Comparison of ENCODE assay signal across 18 cellular contexts in the genomic region with DNA sequence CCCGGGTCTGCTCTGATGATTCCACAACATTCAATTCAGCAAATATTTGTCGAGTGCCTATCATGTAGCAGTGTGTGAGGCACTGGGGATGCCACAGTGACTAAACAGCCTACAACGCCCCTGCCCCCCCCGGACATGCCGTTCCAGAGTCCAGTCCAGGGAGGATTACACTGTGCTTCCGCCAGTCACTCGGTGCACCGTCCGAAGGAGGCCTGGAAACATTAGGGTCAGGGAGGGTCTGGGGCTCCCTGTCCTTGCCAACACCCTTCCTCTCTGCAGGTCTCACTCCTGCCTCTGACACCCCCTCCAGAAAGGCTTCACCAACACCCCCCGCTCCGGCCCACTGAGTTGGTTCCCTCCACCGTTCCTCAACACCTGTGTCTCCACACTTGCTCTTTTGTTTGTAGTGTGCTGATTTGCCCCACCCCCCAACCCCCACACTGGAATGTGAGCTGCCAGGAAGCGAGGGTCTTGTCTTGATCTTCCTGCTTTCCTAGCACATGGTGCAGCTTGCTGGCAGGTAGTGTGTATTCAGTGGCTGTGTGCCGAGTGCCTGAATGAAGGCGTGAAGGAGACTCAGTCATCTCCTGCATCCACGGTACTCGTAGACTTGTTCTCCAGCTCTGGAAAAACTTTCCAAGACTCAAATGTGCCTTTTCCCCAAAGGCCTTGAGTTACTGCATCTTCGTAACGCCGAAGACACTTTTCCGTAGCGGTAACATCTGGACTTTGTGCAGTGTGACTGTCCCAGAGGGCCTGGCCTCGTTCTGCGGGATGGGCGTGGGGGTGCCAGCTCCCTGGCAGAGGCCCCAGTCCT.
A peak's percentile ranks its signal among the peaks of the same experiment; 100 is the strongest.
DNase-seq lines count a peak whose midpoint lies in the region; ATAC-seq and TF ChIP-seq lines count a peak whose summit lies in the region.
"Had no signal": no experiment of that assay in that cellular context is flagged by ENCODE, and none has a peak within 500 bp of the region (broad histone marks: within the 10 kb centered on the region; RNA-seq: fewer than 3 reads in every experiment).

No MANE protein-coding gene starts in this region.

- H3K4me1 ChIP-seq in BLaER1, result peaks cover 90% of the 10 kb centered on the region
- peaks cover 16% of the 10 kb centered on the region for H3K4me1 ChIP-seq in mucosa of descending colon (ENCODE audit: low read depth)

- peaks cover 5% of the 10 kb centered on the region; the same call in 1 of the 2 replicates for H3K9me3 ChIP-seq in BLaER1
- no peaks in the 10 kb centered on the region for H3K9me3 ChIP-seq in mucosa of descending colon

- H3K4me3 ChIP-seq in BLaER1 (no peak overlapping the region), foreskin fibroblast (ENCODE audit: low read depth in 1 of 2, low read length in 2 of 2) (no peak overlapping the region), mucosa of descending colon (no peak overlapping the region)
- H3K4me3 ChIP-seq: lung had no signal

- peak overlapping the region; percentile 88 for H3K4me2 ChIP-seq in BLaER1

- ATAC-seq in mucosa of descending colon (peak; percentile 91), GM21390 (IDR thresholded peaks at IDR 0.05; ENCODE audit: unreplicated experiment) (no peak)
- ATAC-seq: activated naive CD4-positive, alpha-beta T cell treated with anti-CD3 and anti-CD28 coated beads, Interleukin-2, amount 50 U/mL, for 72 hours; sciatic nerve had no signal

- H3K9ac ChIP-seq in BLaER1, result no peak overlapping the region

- no peaks in the 10 kb centered on the region for H4K20me1 ChIP-seq in BLaER1

- DNase-seq in HuH-7.5 (ENCODE audit: low spot score) (peak; percentile 58), foreskin fibroblast (peak; percentile 6 to 30), mucosa of descending colon (peak; percentile 79 to 82 (median 81)), putamen (ENCODE audit: low spot score) (no peak), GM10248 (ENCODE audit: extremely low spot score) (no peak), NCI-H128 (lab: John Stamatoyannopoulos, UW; ENCODE audit: unreplicated experiment) (no peak)
- DNase-seq: activated CD4-positive, alpha-beta T cell treated with anti-CD3 and anti-CD28 coated beads, Interleukin-2, amount 50 U/mL, for 1 hour; activated T-cell treated with anti-CD3 and anti-CD28 coated beads for 4 hours; CD4-positive, alpha-beta memory T cell; NCI-H510A treated with DMSO at 0.1 percent for 48 hours; OCI-M1; stimulated activated CD4-positive, alpha-beta T cell treated with anti-CD3 and anti-CD28 coated beads, Interleukin-4, amount 100 ng/mL, for 24 hours had no signal

- no peaks in the 10 kb centered on the region for H3K27me3 ChIP-seq in BLaER1

- CTCF ChIA-PET in GM10248 (lab: Yijun Ruan, JAX), result interaction anchor here (1.7 kb wide), 1 partner anchor 10 kb away, joined by 4 read pairs; no protein-coding TSS in a partner anchor

- intact Hi-C loops in mucosa of descending colon (cut with DNase I, micrococcal nuclease), result no loop called here

- POLR2A ChIA-PET in GM10248 (lab: Yijun Ruan, JAX), result no interaction called here

- H3K27ac ChIP-seq in BLaER1, result peak overlapping the region; percentile 47; the same call in 1 of the 2 replicates
- H3K27ac ChIP-seq: HL-60 had no signal

- H3K36me3 ChIP-seq in BLaER1 (no peaks in the 10 kb centered on the region), mucosa of descending colon (ENCODE audit: low read depth) (no peaks in the 10 kb centered on the region)

- TF ChIP-seq CTCF in foreskin fibroblast (IDR thresholded peaks at IDR 0.05; ENCODE audit: low read depth, low read length), result no peak
- no peak for TF ChIP-seq CTCF in mucosa of descending colon (IDR thresholded peaks at IDR 0.05)
- TF ChIP-seq CTCF in GM10248 (IDR thresholded peaks at IDR 0.05; ENCODE audit: control extremely low read depth, extremely low read depth, low read depth, missing control alignments), result no peak

Comparison
In these comparisons a context has a peak if more than half of its experiments do, and no peak if none do; other contexts are left out.
1. DNase-seq: peak in HuH-7.5 (single experiment), foreskin fibroblast (2 of 2) and mucosa of descending colon (3 of 3); none in putamen (single experiment), GM10248 (single experiment) and NCI-H128 (single experiment).